In the genomic region with DNA sequence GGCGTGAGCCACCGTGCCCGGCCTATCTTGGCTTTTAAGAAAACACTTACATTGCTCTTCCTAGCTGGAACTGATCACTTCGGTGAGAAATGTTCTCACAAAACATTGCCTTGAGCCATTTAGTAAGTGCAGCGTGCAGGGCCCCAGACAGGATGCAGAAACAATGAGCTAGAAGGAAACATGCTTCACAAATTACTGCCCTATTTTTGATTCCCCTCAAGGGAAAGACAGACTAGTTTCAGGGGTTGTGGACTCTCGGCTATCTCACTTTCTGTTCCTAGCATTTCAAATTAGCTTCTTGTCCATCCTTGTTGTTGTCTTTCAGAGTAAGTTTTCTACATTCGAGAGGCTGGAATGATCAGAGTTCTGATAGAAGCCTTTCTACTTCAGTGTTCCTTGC, we compare ENCODE assay signal across 10 cellular contexts. TPM values are rescaled to one million over a fixed set of nuclear protein-coding genes. Genes with fewer than 3 reads are reported as not detected.
A peak's percentile ranks its signal among the peaks of the same experiment; 100 is the strongest.
DNase-seq lines count a peak whose midpoint lies in the region; ATAC-seq and TF ChIP-seq lines count a peak whose summit lies in the region.
"Had no signal": no experiment of that assay in that cellular context is flagged by ENCODE, and none has a peak within 500 bp of the region (broad histone marks: within the 10 kb centered on the region; RNA-seq: fewer than 3 reads in every experiment).

No MANE protein-coding gene starts in this region.

- POLR2A ChIA-PET in activated CD8-positive, alpha-beta T cell treated with anti-CD3 and anti-CD28 coated beads, Interleukin-2, amount 10 ng/mL, durations not matched to agents 7 days and 5 days (lab: Charles Lee) = no interaction called here
- POLR2A ChIA-PET in activated CD8-positive, alpha-beta T cell treated with anti-CD3 and anti-CD28 coated beads for 36 hours (lab: Charles Lee) = no interaction called here

- DNase-seq in activated CD8-positive, alpha-beta T cell treated with anti-CD3 and anti-CD28 coated beads, Interleukin-2, amount 10 ng/mL, durations not matched to agents 7 days and 5 days = peak; percentile 12
- no peak for DNase-seq in activated CD8-positive, alpha-beta T cell treated with anti-CD3 and anti-CD28 coated beads for 36 hours
- DNase-seq in type B pancreatic cell (ENCODE audit: extremely low spot score, unreplicated experiment) = no peak
- DNase-seq in AG08395 (ENCODE audit: low spot score) = no peak
- no peak for DNase-seq in occipital lobe (lab: John Stamatoyannopoulos, UW)
- no peak for DNase-seq in NCI-H2227 (lab: John Stamatoyannopoulos, UW; ENCODE audit: unreplicated experiment)
- DNase-seq: 8988T, DMS53 had no signal

- H3K27ac Mint-ChIP-seq in activated CD8-positive, alpha-beta T cell treated with anti-CD3 and anti-CD28 coated beads, Interleukin-2, amount 10 ng/mL, durations not matched to agents 7 days and 5 days = no peak overlapping the region
- H3K27ac Mint-ChIP-seq in activated CD8-positive, alpha-beta T cell treated with anti-CD3 and anti-CD28 coated beads for 36 hours = no peak overlapping the region
- peak overlapping the region; percentile 34 to 87 (median 78) for H3K27ac Mint-ChIP-seq in IgD-negative memory B cell
- H3K27ac Mint-ChIP-seq in type B pancreatic cell = peak overlapping the region; percentile 25

- H3K36me3 Mint-ChIP-seq in activated CD8-positive, alpha-beta T cell treated with anti-CD3 and anti-CD28 coated beads, Interleukin-2, amount 10 ng/mL, durations not matched to agents 7 days and 5 days (ENCODE audit: low read depth) = no peaks in the 10 kb centered on the region
- peaks cover 3% of the 10 kb centered on the region for H3K36me3 Mint-ChIP-seq in activated CD8-positive, alpha-beta T cell treated with anti-CD3 and anti-CD28 coated beads for 36 hours (ENCODE audit: low read depth)
- H3K36me3 Mint-ChIP-seq in IgD-negative memory B cell (peaks cover 21% of the 10 kb centered on the region), type B pancreatic cell (peaks cover 45% of the 10 kb centered on the region)

- CTCF ChIA-PET in activated CD8-positive, alpha-beta T cell treated with anti-CD3 and anti-CD28 coated beads, Interleukin-2, amount 10 ng/mL, durations not matched to agents 7 days and 5 days (lab: Charles Lee) = interaction anchor here (2.2 kb wide), 1 partner anchor 53 kb away, joined by 12 read pairs; no protein-coding TSS in a partner anchor
- CTCF ChIA-PET in activated CD8-positive, alpha-beta T cell treated with anti-CD3 and anti-CD28 coated beads for 36 hours (lab: Charles Lee) = interaction anchor here (0.7 to 1.2 kb wide), 2 partner anchors 9 to 251 kb away, joined by 3 read pairs; no protein-coding TSS in a partner anchor

- H3K4me3 Mint-ChIP-seq in activated CD8-positive, alpha-beta T cell treated with anti-CD3 and anti-CD28 coated beads, Interleukin-2, amount 10 ng/mL, durations not matched to agents 7 days and 5 days = no peak overlapping the region
- no peak overlapping the region for H3K4me3 Mint-ChIP-seq in activated CD8-positive, alpha-beta T cell treated with anti-CD3 and anti-CD28 coated beads for 36 hours
- H3K4me3 Mint-ChIP-seq in IgD-negative memory B cell (peak overlapping the region; percentile 17 to 88 (median 50)), type B pancreatic cell (no peak overlapping the region)

- no peaks in the 10 kb centered on the region for H3K9me3 Mint-ChIP-seq in activated CD8-positive, alpha-beta T cell treated with anti-CD3 and anti-CD28 coated beads, Interleukin-2, amount 10 ng/mL, durations not matched to agents 7 days and 5 days (ENCODE audit: insufficient read depth)
- H3K9me3 Mint-ChIP-seq in activated CD8-positive, alpha-beta T cell treated with anti-CD3 and anti-CD28 coated beads for 36 hours = no peaks in the 10 kb centered on the region
- H3K9me3 Mint-ChIP-seq in IgD-negative memory B cell (no peaks in the 10 kb centered on the region), type B pancreatic cell (no peaks in the 10 kb centered on the region)

- intact Hi-C loops in activated CD8-positive, alpha-beta T cell treated with anti-CD3 and anti-CD28 coated beads for 36 hours (cut with micrococcal nuclease) = no loop called here

- ATAC-seq in activated CD8-positive, alpha-beta T cell treated with anti-CD3 and anti-CD28 coated beads, Interleukin-2, amount 10 ng/mL, durations not matched to agents 7 days and 5 days = no peak
- ATAC-seq in activated CD8-positive, alpha-beta T cell treated with anti-CD3 and anti-CD28 coated beads for 36 hours = no peak
- ATAC-seq in GM21737 (IDR thresholded peaks at IDR 0.05; ENCODE audit: unreplicated experiment) = peak; percentile 79

- no peaks in the 10 kb centered on the region for H3K4me1 Mint-ChIP-seq in activated CD8-positive, alpha-beta T cell treated with anti-CD3 and anti-CD28 coated beads, Interleukin-2, amount 10 ng/mL, durations not matched to agents 7 days and 5 days (ENCODE audit: low read depth)
- H3K4me1 Mint-ChIP-seq in activated CD8-positive, alpha-beta T cell treated with anti-CD3 and anti-CD28 coated beads for 36 hours (ENCODE audit: low read depth) = no peaks in the 10 kb centered on the region
- H3K4me1 Mint-ChIP-seq in IgD-negative memory B cell = peaks cover 19 to 28% (median 26%) of the 10 kb centered on the region in 3 donors
- peaks cover 5% of the 10 kb centered on the region for H3K4me1 Mint-ChIP-seq in type B pancreatic cell (ENCODE audit: unreplicated experiment)

- no peak for TF ChIP-seq CTCF in activated CD8-positive, alpha-beta T cell treated with anti-CD3 and anti-CD28 coated beads for 36 hours (IDR thresholded peaks at IDR 0.05)
- no peak for TF ChIP-seq CTCF in type B pancreatic cell (conservative IDR thresholded peaks at IDR 0.05)

- no peaks in the 10 kb centered on the region for H3K27me3 Mint-ChIP-seq in activated CD8-positive, alpha-beta T cell treated with anti-CD3 and anti-CD28 coated beads, Interleukin-2, amount 10 ng/mL, durations not matched to agents 7 days and 5 days (ENCODE audit: low read depth)
- no peaks in the 10 kb centered on the region for H3K27me3 Mint-ChIP-seq in activated CD8-positive, alpha-beta T cell treated with anti-CD3 and anti-CD28 coated beads for 36 hours
- H3K27me3 Mint-ChIP-seq in IgD-negative memory B cell = no peaks in the 10 kb centered on the region
- no peaks in the 10 kb centered on the region for H3K27me3 Mint-ChIP-seq in type B pancreatic cell

RNA-seq across cellular contexts. Expression of a gene that starts 21.6 kb away (rescaled TPM):
- total RNA-seq in activated CD8-positive, alpha-beta T cell treated with anti-CD3 and anti-CD28 coated beads, Interleukin-2, amount 10 ng/mL, durations not matched to agents 7 days and 5 days = 1 to 10 TPM; 1.7 to 1.8 TPM
- total RNA-seq in activated CD8-positive, alpha-beta T cell treated with anti-CD3 and anti-CD28 coated beads for 36 hours = 1 to 10 TPM; 3.4 to 4.2 TPM
- 0.43 TPM for polyA plus RNA-seq in IgD-negative memory B cell
- 19.2 and 45.3 TPM in 2 replicates for total RNA-seq in type B pancreatic cell (ENCODE audit: low replicate concordance)
- 33.2 TPM for total RNA-seq in occipital lobe

RNA-seq across cellular contexts. Expression of a gene that starts 25.3 kb away (rescaled TPM):
- total RNA-seq in activated CD8-positive, alpha-beta T cell treated with anti-CD3 and anti-CD28 coated beads, Interleukin-2, amount 10 ng/mL, durations not matched to agents 7 days and 5 days = 1 to 10 TPM; 5.3 to 5.9 TPM
- total RNA-seq in activated CD8-positive, alpha-beta T cell treated with anti-CD3 and anti-CD28 coated beads for 36 hours = 10 to 100 TPM in 1 of 2 experiments, 1 to 10 TPM in 1; 7.6 to 10.4 TPM
- 13.2 TPM for polyA plus RNA-seq in IgD-negative memory B cell
- 29.9 and 36.9 TPM in 2 replicates for total RNA-seq in type B pancreatic cell (ENCODE audit: low replicate concordance)
- 28.2 TPM for total RNA-seq in occipital lobe

Comparison
In these comparisons a context has a peak if more than half of its experiments do, and no peak if none do; other contexts are left out.
1. H3K27ac Mint-ChIP-seq: peak in IgD-negative memory B cell (3 of 3) and type B pancreatic cell (single experiment); none in activated CD8-positive, alpha-beta T cell treated with anti-CD3 and anti-CD28 coated beads, Interleukin-2, amount 10 ng/mL, durations not matched to agents 7 days and 5 days (single experiment) and activated CD8-positive, alpha-beta T cell treated with anti-CD3 and anti-CD28 coated beads for 36 hours (single experiment).
2. H3K4me3 Mint-ChIP-seq: peak in IgD-negative memory B cell (4 of 4); none in activated CD8-positive, alpha-beta T cell treated with anti-CD3 and anti-CD28 coated beads, Interleukin-2, amount 10 ng/mL, durations not matched to agents 7 days and 5 days (single experiment), activated CD8-positive, alpha-beta T cell treated with anti-CD3 and anti-CD28 coated beads for 36 hours (single experiment) and type B pancreatic cell (single experiment).